30 cellular contexts compared by ENCODE assay signal in genomic region chr1:209890606-209891330, GRCh38. TPM values are rescaled to one million over a fixed set of nuclear protein-coding genes. Genes with fewer than 3 reads are reported as not detected.
DNase-seq lines count a peak whose midpoint lies in the region; ATAC-seq and TF ChIP-seq lines count a peak whose summit lies in the region.
"Had no signal": no experiment of that assay in that cellular context is flagged by ENCODE, and none has a peak within 500 bp of the region (broad histone marks: within the 10 kb centered on the region; RNA-seq: fewer than 3 reads in every experiment).

No MANE protein-coding gene starts in this region.

- no peaks in the 10 kb centered on the region for H3K9me3 Mint-ChIP-seq in osteocyte (ENCODE audit: unreplicated experiment)
- no peaks in the 10 kb centered on the region for H3K9me3 Mint-ChIP-seq in activated CD8-positive, alpha-beta T cell treated with anti-CD3 and anti-CD28 coated beads for 36 hours
- H3K9me3 Mint-ChIP-seq: activated CD4-positive, alpha-beta memory T cell treated with anti-CD3 and anti-CD28 coated beads for 36 hours; central memory CD8-positive, alpha-beta T cell; T-helper 2 cell treated with Interferon-gamma antibody and Interleukin-4, amounts not matched to agents 5 μg/mL and 100 μg/mL, for 36 hours had no signal

- no peak for TF ChIP-seq CTCF in osteocyte (IDR thresholded peaks at IDR 0.05)
- no peak for TF ChIP-seq CTCF in activated CD8-positive, alpha-beta T cell treated with anti-CD3 and anti-CD28 coated beads for 36 hours (IDR thresholded peaks at IDR 0.05)

- H3K36me3 ChIP-seq in GM23248 (ENCODE audit: low read depth) (no peaks in the 10 kb centered on the region), SJSA1 (no peaks in the 10 kb centered on the region)
- H3K36me3 ChIP-seq: esophagus squamous epithelium, heart right ventricle, left ventricle myocardium inferior, MG63, stomach, transverse colon had no signal

- no peaks in the 10 kb centered on the region for H3K36me3 Mint-ChIP-seq in osteocyte (ENCODE audit: unreplicated experiment)
- no peaks in the 10 kb centered on the region for H3K36me3 Mint-ChIP-seq in activated CD8-positive, alpha-beta T cell treated with anti-CD3 and anti-CD28 coated beads for 36 hours (ENCODE audit: low read depth)
- H3K36me3 Mint-ChIP-seq: activated CD4-positive, alpha-beta memory T cell treated with anti-CD3 and anti-CD28 coated beads for 36 hours had no signal

- H3K27ac ChIP-seq in GM23248 = peak overlapping the region; percentile 18; the same call in 1 of the 2 replicates
- no peak overlapping the region for H3K27ac ChIP-seq in SJSA1
- peak overlapping the region; percentile 86 for H3K27ac ChIP-seq in epithelial cell of prostate
- H3K27ac ChIP-seq: esophagus squamous epithelium, heart right ventricle, left ventricle myocardium inferior, psoas muscle, SK-N-MC, stomach, transverse colon had no signal

- H3K4me1 Mint-ChIP-seq in osteocyte (ENCODE audit: unreplicated experiment) = peaks cover 15% of the 10 kb centered on the region
- no peaks in the 10 kb centered on the region for H3K4me1 Mint-ChIP-seq in activated CD8-positive, alpha-beta T cell treated with anti-CD3 and anti-CD28 coated beads for 36 hours (ENCODE audit: low read depth)
- H3K4me1 Mint-ChIP-seq: central memory CD8-positive, alpha-beta T cell had no signal

- intact Hi-C loops in activated CD8-positive, alpha-beta T cell treated with anti-CD3 and anti-CD28 coated beads for 36 hours (cut with micrococcal nuclease) = no loop called here

- ATAC-seq in activated CD8-positive, alpha-beta T cell treated with anti-CD3 and anti-CD28 coated beads for 36 hours = no peak
- ATAC-seq: HCT116, heart right ventricle, mucosa of descending colon, psoas muscle had no signal

- peak overlapping the region; percentile 22 for H3K4me2 ChIP-seq in GM23248 (ENCODE audit: unreplicated experiment)

- H3K27me3 ChIP-seq in GM23248 (replicated peaks; ENCODE audit: insufficient read depth) (no peaks in the 10 kb centered on the region), SJSA1 (replicated peaks) (no peaks in the 10 kb centered on the region)
- H3K27me3 ChIP-seq: MG63, stomach, transverse colon had no signal

- in situ Hi-C loops in GM23248 (cut with MboI) = no loop called here

- no peaks in the 10 kb centered on the region for H4K20me1 ChIP-seq in GM23248 (ENCODE audit: insufficient read depth)

- H3F3A ChIP-seq in GM23248 (ENCODE audit: insufficient read depth) = peaks cover 27% of the 10 kb centered on the region

- no peak overlapping the region; the same call in 1 of the 2 replicates for H3K9ac ChIP-seq in GM23248

- no peaks in the 10 kb centered on the region for H3K27me3 Mint-ChIP-seq in osteocyte (ENCODE audit: unreplicated experiment)
- peaks cover 4% of the 10 kb centered on the region for H3K27me3 Mint-ChIP-seq in activated CD8-positive, alpha-beta T cell treated with anti-CD3 and anti-CD28 coated beads for 36 hours

- H3K79me2 ChIP-seq in GM23248 (ENCODE audit: insufficient read depth) = no peaks in the 10 kb centered on the region

- H3K9me2 ChIP-seq in GM23248 (ENCODE audit: insufficient read depth) = no peaks in the 10 kb centered on the region

- no peak overlapping the region for H2AFZ ChIP-seq in GM23248

- no peak overlapping the region for H3K4me3 ChIP-seq in GM23248
- no peak overlapping the region for H3K4me3 ChIP-seq in SJSA1
- H3K4me3 ChIP-seq: esophagus squamous epithelium, heart right ventricle, left ventricle myocardium inferior, MG63, mucosa of descending colon, psoas muscle, SK-N-MC, stomach, transverse colon had no signal

- DNase-seq in GM23248 = peak; percentile 50
- DNase-seq in SJSA1 (ENCODE audit: low read depth in 1 of 2, low spot score in 2 of 2) = peak; percentile 0 to 9
- no peak for DNase-seq in epithelial cell of prostate (ENCODE audit: low read depth, low spot score)
- no peak for DNase-seq in osteocyte (ENCODE audit: extremely low spot score, unreplicated experiment)
- DNase-seq in activated CD4-positive, CD25-positive, alpha-beta regulatory T cell treated with anti-CD3 and anti-CD28 coated beads, Interleukin-2, amount 50 U/mL, for 72 hours = no peak
- DNase-seq in activated CD8-positive, alpha-beta T cell treated with anti-CD3 and anti-CD28 coated beads for 36 hours = no peak
- no peak for DNase-seq in NK-92 (lab: John Stamatoyannopoulos, UW; ENCODE audit: unreplicated experiment)
- DNase-seq: activated CD4-positive, alpha-beta memory T cell treated with anti-CD3 and anti-CD28 coated beads for 36 hours; activated naive CD4-positive, alpha-beta T cell; activated T-cell treated with anti-CD3 and anti-CD28 coated beads, Interleukin-2, amount 50 U/mL, for 1 hour; AML-193; amygdala; DMS79 treated with DMSO at 0.1 percent for 48 hours; effector CD4-positive, alpha-beta T cell; esophagus squamous epithelium; heart right ventricle; left ventricle myocardium inferior; MG63; mucosa of descending colon; NCI-H1436 treated with DMSO at 0.1 percent for 48 hours; NCI-H2171 treated with DMSO at 0.1 percent for 48 hours; NCI-H82; psoas muscle; stimulated activated CD4-positive, alpha-beta T cell treated with anti-CD3 and anti-CD28 coated beads, Interleukin-4, amount 100 ng/mL, for 24 hours; stomach; transverse colon had no signal

- WGBS in GM23248 (ENCODE audit: low coverage in 1 of 2, low lambda C conversion rate in 2 of 2, missing lambda C conversion rate in 2 of 2), 2 experiments = 79 to 80% methylated on average over 4 of the region's 4 CpGs

- H3K4me1 ChIP-seq in GM23248 (ENCODE audit: insufficient read depth) (peaks cover 28% of the 10 kb centered on the region), SJSA1 (replicated peaks) (peaks cover 24% of the 10 kb centered on the region)
- H3K4me1 ChIP-seq: esophagus squamous epithelium, heart right ventricle, left ventricle myocardium inferior, psoas muscle, stomach, transverse colon had no signal

- CTCF ChIA-PET in activated CD8-positive, alpha-beta T cell treated with anti-CD3 and anti-CD28 coated beads for 36 hours (lab: Charles Lee) = interaction anchor here (1.6 kb wide), 1 partner anchor 30 kb away, joined by 5 read pairs; no protein-coding TSS in a partner anchor

- POLR2A ChIA-PET in activated CD8-positive, alpha-beta T cell treated with anti-CD3 and anti-CD28 coated beads for 36 hours (lab: Charles Lee) = no interaction called here

- H3K9me3 ChIP-seq in GM23248 (ENCODE audit: low read depth) = no peaks in the 10 kb centered on the region
- no peaks in the 10 kb centered on the region for H3K9me3 ChIP-seq in SJSA1 (replicated peaks)
- H3K9me3 ChIP-seq: esophagus squamous epithelium, MG63, mucosa of descending colon, psoas muscle, stomach, transverse colon had no signal

- no peak overlapping the region for H3K4me3 Mint-ChIP-seq in osteocyte (ENCODE audit: unreplicated experiment)
- no peak overlapping the region for H3K4me3 Mint-ChIP-seq in activated CD8-positive, alpha-beta T cell treated with anti-CD3 and anti-CD28 coated beads for 36 hours
- H3K4me3 Mint-ChIP-seq: activated CD4-positive, alpha-beta memory T cell treated with anti-CD3 and anti-CD28 coated beads for 36 hours; central memory CD8-positive, alpha-beta T cell; T-helper 2 cell treated with Interferon-gamma antibody and Interleukin-4, amounts not matched to agents 5 μg/mL and 100 μg/mL, for 36 hours had no signal

- peak overlapping the region; percentile 2 for H3K27ac Mint-ChIP-seq in osteocyte (ENCODE audit: unreplicated experiment)
- no peak overlapping the region for H3K27ac Mint-ChIP-seq in activated CD8-positive, alpha-beta T cell treated with anti-CD3 and anti-CD28 coated beads for 36 hours
- H3K27ac Mint-ChIP-seq: activated CD4-positive, alpha-beta memory T cell treated with anti-CD3 and anti-CD28 coated beads for 36 hours; T-helper 2 cell treated with Interferon-gamma antibody and Interleukin-4, amounts not matched to agents 5 μg/mL and 100 μg/mL, for 36 hours had no signal

RNA-seq across cellular contexts. Expression of gene SYT14, which starts 47.2 kb away (rescaled TPM):
- 1.4 and 1.7 TPM in 2 replicates for total RNA-seq in GM23248 (2014; rRNA removed; shearing (Covaris generic))
- polyA plus RNA-seq in GM23248 (2016; fragmentation: Nextera tagmentation; extraction: Ambion mirVana) = 0.44 and 0.55 TPM in 2 replicates
- total RNA-seq in SJSA1 (2014; rRNA removed; shearing (Covaris generic)) = 1.00 and 1.3 TPM in 2 replicates
- 0.10 and 0.16 TPM in 2 replicates for total RNA-seq in osteocyte
- not detected for total RNA-seq in activated CD8-positive, alpha-beta T cell treated with anti-CD3 and anti-CD28 coated beads for 36 hours
- total RNA-seq: activated CD4-positive, alpha-beta memory T cell treated with anti-CD3 and anti-CD28 coated beads for 36 hours; esophagus squamous epithelium; left ventricle myocardium inferior had no signal
- polyA plus RNA-seq: heart right ventricle had no signal

Comparison
In these comparisons a context has a peak if more than half of its experiments do, and no peak if none do; other contexts are left out.
1. DNase-seq: peak in GM23248 (single experiment) and SJSA1 (2 of 2); none in epithelial cell of prostate (single experiment), osteocyte (single experiment), activated CD4-positive, CD25-positive, alpha-beta regulatory T cell treated with anti-CD3 and anti-CD28 coated beads, Interleukin-2, amount 50 U/mL, for 72 hours (single experiment), activated CD8-positive, alpha-beta T cell treated with anti-CD3 and anti-CD28 coated beads for 36 hours (single experiment) and NK-92 (single experiment).